Comparison of ENCODE assay signal across 18 cellular contexts in genomic region chr13:38866649-38867048, GRCh38.
DNase-seq lines count a peak whose midpoint lies in the region; ATAC-seq, FAIRE-seq and TF ChIP-seq lines count a peak whose summit lies in the region.
"Had no signal": no experiment of that assay in that cellular context is flagged by ENCODE, and none has a peak within 500 bp of the region (broad histone marks: within the 10 kb centered on the region; RNA-seq: fewer than 3 reads in every experiment).

No MANE protein-coding gene starts in this region.

- TF ChIP-seq POLR2A in body of pancreas (IDR thresholded peaks at IDR 0.05): no peak
- TF ChIP-seq POLR2A in HepG2 (IDR thresholded peaks at IDR 0.05; ENCODE audit: insufficient read depth in 1 of 2, low read depth in 2 of 2, low read length in 2 of 2): no peak

- H3K9me3 ChIP-seq in body of pancreas: no peaks in the 10 kb centered on the region
- no peaks in the 10 kb centered on the region for H3K9me3 ChIP-seq in HepG2 (ENCODE audit: low read length)
- H3K9me3 ChIP-seq: gastroesophageal sphincter, spleen, testis had no signal

- H3K27ac ChIP-seq in body of pancreas: no peak overlapping the region
- no peak overlapping the region for H3K27ac ChIP-seq in HepG2 (ENCODE audit: extremely low read length, insufficient read depth, low read length)
- H3K27ac ChIP-seq: gastroesophageal sphincter, KMS-11, spleen, testis, WERI-Rb-1 had no signal

- intact Hi-C loops in body of pancreas (cut with DNase I) (no loop called here), HepG2 (cut with micrococcal nuclease; ENCODE audit: unreplicated experiment) (loop anchor here (2.0 kb wide), 1 partner anchor 150 kb away; no protein-coding TSS in a partner anchor)

- no peaks in the 10 kb centered on the region for H3K79me2 ChIP-seq in HepG2 (ENCODE audit: insufficient read depth, low read length)

- 45 to 54% methylated on average over 1 of the region's 1 CpG for WGBS in body of pancreas, 2 donors
- 39% methylated on average over 1 of the region's 1 CpG for WGBS in HepG2 (ENCODE audit: low lambda C conversion rate)

- H4K20me1 ChIP-seq in HepG2 (ENCODE audit: insufficient read depth, low read length): no peaks in the 10 kb centered on the region

- BruUV-seq in HepG2 (replicated peaks; lab: Mats Ljungman, UMichigan): no TSS peak

- TF ChIP-seq CTCF in body of pancreas (IDR thresholded peaks at IDR 0.05) (peak in 4 of 7 experiments; percentile 24 to 33 (median 26)), HepG2 (CRISPR knock-in tag; IDR thresholded peaks at IDR 0.05) (0 out of 2 replicates have a peak, but pooled peaks have one; percentile 14)

- TF ChIP-seq EP300 in HepG2 (IDR thresholded peaks at IDR 0.05; ENCODE audit: low read depth in 2 of 2, low read length in 2 of 2) (no peak), HepG2 (CRISPR knock-in tag; IDR thresholded peaks at IDR 0.05; ENCODE audit: borderline replicate concordance) (no peak)

- ATAC-seq in body of pancreas: no peak
- ATAC-seq in HepG2: peak; percentile 38; the same call in 1 of the 3 replicates
- ATAC-seq in GM21576 (IDR thresholded peaks at IDR 0.05; ENCODE audit: unreplicated experiment): no peak
- ATAC-seq in GM19395 (IDR thresholded peaks at IDR 0.05; ENCODE audit: unreplicated experiment): no peak
- ATAC-seq: activated naive CD8-positive, alpha-beta T cell treated with anti-CD3 and anti-CD28 coated beads, Interleukin-2, amount 50 U/mL, for 24 hours; gastroesophageal sphincter; Right ventricle myocardium inferior had no signal

- H3K36me3 ChIP-seq in body of pancreas (replicated peaks in 1 of 2; ENCODE audit: insufficient read depth in 1 of 2, low read depth in 2 of 2) (no peaks in the 10 kb centered on the region), HepG2 (replicated peaks in 1 of 2; ENCODE audit: control insufficient read depth in 1 of 2, insufficient read depth in 2 of 2, low read length in 2 of 2) (no peaks in the 10 kb centered on the region)
- H3K36me3 ChIP-seq: gastroesophageal sphincter, spleen, WERI-Rb-1 had no signal

- no peak for TF ChIP-seq RAD21 in HepG2 (CRISPR knock-in tag; IDR thresholded peaks at IDR 0.05)

- H3K4me3 ChIP-seq in body of pancreas (no peak overlapping the region), HepG2 (replicated peaks in 1 of 3; ENCODE audit: insufficient read depth in 1 of 3, low read depth in 2 of 3, low read length in 3 of 3) (no peak overlapping the region)
- H3K4me3 ChIP-seq: gastroesophageal sphincter, spleen, testis had no signal

- no peak overlapping the region for H3K9ac ChIP-seq in HepG2 (ENCODE audit: insufficient read depth, low read depth, low read length)
- H3K9ac ChIP-seq: KMS-11 had no signal

- no peak overlapping the region for H2AFZ ChIP-seq in HepG2 (ENCODE audit: low read length)

- POLR2A ChIA-PET in HepG2 (lab: Yijun Ruan, JAX): no interaction called here

- DNase-seq in COR-L47 (lab: John Stamatoyannopoulos, UW): peak; percentile 26
- peak; percentile 5 for DNase-seq in LoVo (ENCODE audit: low spot score)
- DNase-seq in body of pancreas: no peak
- DNase-seq in HepG2 (ENCODE audit: low spot score): peak; percentile 5
- DNase-seq in NCI-H2171 (lab: John Stamatoyannopoulos, UW): no peak
- DNase-seq in CD1c-positive myeloid dendritic cell (ENCODE audit: extremely low spot score): no peak
- DNase-seq: activated CD8-positive, alpha-beta memory T cell treated with anti-CD3 and anti-CD28 coated beads, Interleukin-2, amount 50 U/mL, for 4 hours; activated naive CD8-positive, alpha-beta T cell treated with anti-CD3 and anti-CD28 coated beads, Interleukin-2, amount 50 U/mL, for 24 hours; CD4-positive, CD25-positive, alpha-beta regulatory T cell; NCI-H226; spleen; testis; WERI-Rb-1 had no signal

- no peak for FAIRE-seq in HepG2 (lab: Jason Lieb, UNC)

- CTCF ChIA-PET in HepG2 (lab: Yijun Ruan, JAX; ENCODE audit: low intra/inter-chr PET ratio, low total read pairs): no interaction called here

- peaks cover 32% of the 10 kb centered on the region for H3K4me1 ChIP-seq in body of pancreas
- H3K4me1 ChIP-seq in HepG2 (ENCODE audit: insufficient read depth, low read length): no peaks in the 10 kb centered on the region
- H3K4me1 ChIP-seq: gastroesophageal sphincter, spleen, testis had no signal

- H3K4me2 ChIP-seq in HepG2 (ENCODE audit: low read depth, low read length): no peak overlapping the region
- H3K4me2 ChIP-seq: KMS-11 had no signal

- H3K27me3 ChIP-seq in body of pancreas (no peaks in the 10 kb centered on the region), HepG2 (ENCODE audit: control insufficient read depth in 1 of 2, insufficient read depth in 2 of 2, low read length in 2 of 2) (no peaks in the 10 kb centered on the region)
- H3K27me3 ChIP-seq: gastroesophageal sphincter, spleen, testis had no signal

- in situ Hi-C loops in HepG2 (cut with HindIII; ENCODE audit: extremely low pct_ligation_motif_present, low pct_unique_long_range_greater_than_20kb): no loop called here

TF ChIP-seq in HepG2, 621 proteins besides CTCF, POLR2A, EP300 and RAD21:
- TF ChIP-seq ZNF225 (CRISPR knock-in tag; IDR thresholded peaks at IDR 0.05) (no peak), STAG1 (CRISPR knock-in tag; IDR thresholded peaks at IDR 0.05) (peak; percentile 28; the same call in 1 of the 2 replicates)

Comparison
In these comparisons a context has a peak if more than half of its experiments do, and no peak if none do; other contexts are left out.
1. DNase-seq: peak in COR-L47 (single experiment), LoVo (single experiment) and HepG2 (single experiment); none in body of pancreas (0 of 4), NCI-H2171 (single experiment) and CD1c-positive myeloid dendritic cell (single experiment).